Comparison of ENCODE assay signal across 21 cellular contexts in genomic region chr12:51938744-51939143, GRCh38. TPM values are rescaled to one million over a fixed set of nuclear protein-coding genes. Genes with fewer than 3 reads are reported as not detected.
A peak's percentile ranks its signal among the peaks of the same experiment; 100 is the strongest.
DNase-seq lines count a peak whose midpoint lies in the region; ATAC-seq, FAIRE-seq and TF ChIP-seq lines count a peak whose summit lies in the region.
"Had no signal": no experiment of that assay in that cellular context is flagged by ENCODE, and none has a peak within 500 bp of the region (broad histone marks: within the 10 kb centered on the region; RNA-seq: fewer than 3 reads in every experiment).

No MANE protein-coding gene starts in this region.

- ATAC-seq in foreskin keratinocyte = peak; percentile 74
- no peak for ATAC-seq in HG02870 (IDR thresholded peaks at IDR 0.05; ENCODE audit: unreplicated experiment)
- ATAC-seq in GM21447 (IDR thresholded peaks at IDR 0.05; ENCODE audit: unreplicated experiment) = no peak
- no peak for ATAC-seq in CD4-positive, alpha-beta T cell (ENCODE audit: poor library complexity)
- ATAC-seq: SK-N-SH treated with all-trans-retinoic acid at 6 μM for 48 hours had no signal

- H3K4me1 Mint-ChIP-seq in CD4-positive, alpha-beta T cell (ENCODE audit: low read depth) = peaks cover 6% of the 10 kb centered on the region

- CTCF ChIA-PET in CD4-positive, alpha-beta T cell (lab: Charles Lee) = no interaction called here

- H3K4me3 Mint-ChIP-seq in CD4-positive, alpha-beta T cell = no peak overlapping the region
- H3K4me3 Mint-ChIP-seq: IgD-negative memory B cell had no signal

- H2AFZ ChIP-seq in parathyroid adenoma = peak overlapping the region; percentile 42

- intact Hi-C loops in CD4-positive, alpha-beta T cell (cut with DNase I, micrococcal nuclease) = no loop called here

- no peaks in the 10 kb centered on the region for H3K27me3 Mint-ChIP-seq in CD4-positive, alpha-beta T cell

- H3K9me3 ChIP-seq in parathyroid adenoma (ENCODE audit: control insufficient read depth, low read length) = no peaks in the 10 kb centered on the region
- no peaks in the 10 kb centered on the region for H3K9me3 ChIP-seq in CD4-positive, alpha-beta T cell (ENCODE audit: control insufficient read depth, low read length)
- H3K9me3 ChIP-seq: HAP-1, Peyer's patch had no signal

- DNase-seq in NCI-H69 (lab: John Stamatoyannopoulos, UW) (peak; percentile 43), bronchial epithelial cell (ENCODE audit: low read depth) (peak; percentile 86), foreskin keratinocyte (peak; percentile 42 to 68)
- DNase-seq in CD4-positive, alpha-beta T cell = no peak
- DNase-seq: Caco-2, DMS53, Kasumi-1, NCI-H1105 treated with DMSO at 0.1 percent for 48 hours, NCI-H187, NCI-H2171, NCI-H510A treated with DMSO at 0.1 percent for 48 hours, Right ventricle myocardium superior had no signal

- H3K36me3 Mint-ChIP-seq in CD4-positive, alpha-beta T cell (ENCODE audit: low read depth) = no peaks in the 10 kb centered on the region

- H3K27ac ChIP-seq in foreskin keratinocyte (no peak overlapping the region), parathyroid adenoma (no peak overlapping the region)
- no peak overlapping the region for H3K27ac ChIP-seq in CD4-positive, alpha-beta T cell (ENCODE audit: low read depth, low read length)
- H3K27ac ChIP-seq: Peyer's patch had no signal

- no peaks in the 10 kb centered on the region for H3K9me3 Mint-ChIP-seq in CD4-positive, alpha-beta T cell

- H3K9ac ChIP-seq in parathyroid adenoma = no peak overlapping the region

- H3K27me3 ChIP-seq in bronchial epithelial cell (ENCODE audit: control insufficient read depth, insufficient read depth, low read length) (no peaks in the 10 kb centered on the region), foreskin keratinocyte (no peaks in the 10 kb centered on the region), parathyroid adenoma (ENCODE audit: control insufficient read depth, insufficient read depth, low read length) (no peaks in the 10 kb centered on the region)
- no peaks in the 10 kb centered on the region for H3K27me3 ChIP-seq in CD4-positive, alpha-beta T cell (ENCODE audit: control insufficient read depth, insufficient read depth, low read length)
- H3K27me3 ChIP-seq: Peyer's patch had no signal

- POLR2A ChIA-PET in CD4-positive, alpha-beta T cell (lab: Charles Lee) = interaction anchor here (0.6 kb wide), 1 partner anchor 217 kb away, joined by 3 read pairs; no protein-coding TSS in a partner anchor

- peak; percentile 90 for FAIRE-seq in bronchial epithelial cell (lab: Jason Lieb, UNC)
- FAIRE-seq: GM19239 had no signal

- H3K4me2 ChIP-seq in parathyroid adenoma (ENCODE audit: low read length) = no peak overlapping the region

- H3K36me3 ChIP-seq in bronchial epithelial cell (ENCODE audit: control insufficient read depth, insufficient read depth, low read length) (no peaks in the 10 kb centered on the region), parathyroid adenoma (ENCODE audit: control insufficient read depth, insufficient read depth, low read length) (no peaks in the 10 kb centered on the region)
- H3K36me3 ChIP-seq: HAP-1, Peyer's patch had no signal

- H3K4me1 ChIP-seq in foreskin keratinocyte (peaks cover 13% of the 10 kb centered on the region), parathyroid adenoma (peaks cover 25% of the 10 kb centered on the region)
- H3K4me1 ChIP-seq: Caco-2, HAP-1, Peyer's patch had no signal

- no peak overlapping the region for H3K27ac Mint-ChIP-seq in CD4-positive, alpha-beta T cell
- H3K27ac Mint-ChIP-seq: IgD-negative memory B cell had no signal

- no peaks in the 10 kb centered on the region for H3K79me2 ChIP-seq in parathyroid adenoma

- TF ChIP-seq CTCF in bronchial epithelial cell (IDR thresholded peaks at IDR 0.05; ENCODE audit: insufficient read depth, low read length, severe bottlenecking) = no peak
- no peak for TF ChIP-seq CTCF in foreskin keratinocyte (conservative IDR thresholded peaks at IDR 0.05)
- no peak for TF ChIP-seq CTCF in parathyroid adenoma (IDR thresholded peaks at IDR 0.05)
- TF ChIP-seq CTCF in CD4-positive, alpha-beta T cell (IDR thresholded peaks at IDR 0.05) = no peak

- no peak overlapping the region for H3K4me3 ChIP-seq in bronchial epithelial cell (ENCODE audit: low read depth, low read length)
- H3K4me3 ChIP-seq in parathyroid adenoma (ENCODE audit: low read depth, low read length) = no peak overlapping the region
- H3K4me3 ChIP-seq: HAP-1, Peyer's patch had no signal

RNA-seq across cellular contexts. Expression of gene ACVR1B, which starts 12.8 kb away (rescaled TPM):
- total RNA-seq in bronchial epithelial cell = 12.1 and 15.6 TPM in 2 replicates
- 14.0 and 14.3 TPM in 2 replicates for total RNA-seq in foreskin keratinocyte
- polyA plus RNA-seq in foreskin keratinocyte = 7.3 and 7.4 TPM in 2 replicates
- total RNA-seq in CD4-positive, alpha-beta T cell = 10 to 100 TPM; 14.2 to 14.5 TPM

RNA-seq across cellular contexts. Expression of gene ACVRL1, which starts 31.4 kb away (rescaled TPM):
- total RNA-seq in bronchial epithelial cell = under 0.01 TPM in 1 of 2 replicates, not detected in the other
- total RNA-seq in foreskin keratinocyte = not detected in 2 replicates
- 0.03 and 0.04 TPM in 2 replicates for polyA plus RNA-seq in foreskin keratinocyte
- not detected for total RNA-seq in CD4-positive, alpha-beta T cell
- total RNA-seq: Caco-2 had no signal
- polyA plus RNA-seq: IgD-negative memory B cell had no signal

RNA-seq across cellular contexts. Expression of gene ANKRD33, which starts 50.8 kb away (rescaled TPM):
- not detected in 2 replicates for total RNA-seq in bronchial epithelial cell
- not detected in 2 replicates for total RNA-seq in foreskin keratinocyte
- polyA plus RNA-seq in foreskin keratinocyte = not detected in 2 replicates
- not detected for total RNA-seq in CD4-positive, alpha-beta T cell
- total RNA-seq: Caco-2, HT1080, Peyer's patch, Right ventricle myocardium superior had no signal
- polyA plus RNA-seq: IgD-negative memory B cell had no signal

Comparison
In these comparisons a context has a peak if more than half of its experiments do, and no peak if none do; other contexts are left out.
1. DNase-seq: peak in NCI-H69 (single experiment), bronchial epithelial cell (single experiment) and foreskin keratinocyte (2 of 2); none in CD4-positive, alpha-beta T cell (0 of 10).